19 cellular contexts compared by ENCODE assay signal in genomic region chr12:95418142-95418541, GRCh38. TPM values are rescaled to one million over a fixed set of nuclear protein-coding genes. Genes with fewer than 3 reads are reported as not detected.
A peak's percentile ranks its signal among the peaks of the same experiment; 100 is the strongest.
DNase-seq lines count a peak whose midpoint lies in the region; ATAC-seq and TF ChIP-seq lines count a peak whose summit lies in the region.
"Had no signal": no experiment of that assay in that cellular context is flagged by ENCODE, and none has a peak within 500 bp of the region (broad histone marks: within the 10 kb centered on the region; RNA-seq: fewer than 3 reads in every experiment).

No MANE protein-coding gene starts in this region.

- intact Hi-C loops in tibial artery (cut with DNase I; ENCODE audit: low total_unique reads), result no loop called here

- H3K4me1 ChIP-seq in tibial artery, result peaks cover 0 to 49% (median 7%) of the 10 kb centered on the region in 4 donors

- H3K27me3 ChIP-seq in tibial artery, result no peaks in the 10 kb centered on the region
- H3K27me3 ChIP-seq: SJSA1, testis had no signal

- peak overlapping the region; percentile 73 to 75 for H3K27ac ChIP-seq in tibial artery
- H3K27ac ChIP-seq: SJSA1 had no signal

- peak overlapping the region in 1 of 2 donors; percentile 3 for H3K4me3 ChIP-seq in tibial artery
- H3K4me3 ChIP-seq: SJSA1 had no signal

- DNase-seq in RPMI7951 (ENCODE audit: low read depth) (peak; percentile 6), fibroblast of peridontal ligament (ENCODE audit: extremely low read depth) (peak; percentile 28), myocyte (ENCODE audit: low read depth) (peak; percentile 86), tibial artery (no peak), NCI-H446 (lab: John Stamatoyannopoulos, UW) (no peak), T-helper 1 cell (no peak)
- DNase-seq in stimulated activated naive CD4-positive, alpha-beta T cell (lab: John Stamatoyannopoulos, UW), result no peak
- DNase-seq: activated CD4-positive, alpha-beta T cell treated with anti-CD3 and anti-CD28 coated beads, Interleukin-2, amount 10 ng/mL, durations not matched to agents 24 days and 14 days; cerebellar nuclear complex; effector CD8-positive, alpha-beta T cell; kidney glomerular epithelial cell; naive thymus-derived CD8-positive, alpha-beta T cell; NCI-H2029; NCI-H226; NCI-H82; PC-3; testis had no signal

- ATAC-seq in HG03354 (IDR thresholded peaks at IDR 0.05; ENCODE audit: poor library complexity, severe bottlenecking, unreplicated experiment), result no peak
- ATAC-seq: naive thymus-derived CD8-positive, alpha-beta T cell; PC-3 had no signal

- TF ChIP-seq CTCF in tibial artery (IDR thresholded peaks at IDR 0.05), result no peak

- H3K36me3 ChIP-seq in tibial artery, result no peaks in the 10 kb centered on the region
- H3K36me3 ChIP-seq: SJSA1 had no signal

- no peaks in the 10 kb centered on the region for H3K9me3 ChIP-seq in tibial artery
- H3K9me3 ChIP-seq: SJSA1, testis had no signal

RNA-seq across cellular contexts. Expression of gene METAP2, which starts 55.8 kb away (rescaled TPM):
- 62.2 and 72.0 TPM in 2 replicates for total RNA-seq in RPMI7951 (2014; rRNA removed; shearing (Covaris generic))
- total RNA-seq in myocyte, result 101 and 126 TPM in 2 replicates
- polyA plus RNA-seq in myocyte (2012), result 52.4 TPM

Comparison
In these comparisons a context has a peak if more than half of its experiments do, and no peak if none do; other contexts are left out.
1. DNase-seq: peak in RPMI7951 (single experiment), fibroblast of peridontal ligament (single experiment) and myocyte (single experiment); none in tibial artery (0 of 2), NCI-H446 (0 of 2), T-helper 1 cell (0 of 5) and stimulated activated naive CD4-positive, alpha-beta T cell (0 of 6).